20 cellular contexts compared by ENCODE assay signal in the genomic region with DNA sequence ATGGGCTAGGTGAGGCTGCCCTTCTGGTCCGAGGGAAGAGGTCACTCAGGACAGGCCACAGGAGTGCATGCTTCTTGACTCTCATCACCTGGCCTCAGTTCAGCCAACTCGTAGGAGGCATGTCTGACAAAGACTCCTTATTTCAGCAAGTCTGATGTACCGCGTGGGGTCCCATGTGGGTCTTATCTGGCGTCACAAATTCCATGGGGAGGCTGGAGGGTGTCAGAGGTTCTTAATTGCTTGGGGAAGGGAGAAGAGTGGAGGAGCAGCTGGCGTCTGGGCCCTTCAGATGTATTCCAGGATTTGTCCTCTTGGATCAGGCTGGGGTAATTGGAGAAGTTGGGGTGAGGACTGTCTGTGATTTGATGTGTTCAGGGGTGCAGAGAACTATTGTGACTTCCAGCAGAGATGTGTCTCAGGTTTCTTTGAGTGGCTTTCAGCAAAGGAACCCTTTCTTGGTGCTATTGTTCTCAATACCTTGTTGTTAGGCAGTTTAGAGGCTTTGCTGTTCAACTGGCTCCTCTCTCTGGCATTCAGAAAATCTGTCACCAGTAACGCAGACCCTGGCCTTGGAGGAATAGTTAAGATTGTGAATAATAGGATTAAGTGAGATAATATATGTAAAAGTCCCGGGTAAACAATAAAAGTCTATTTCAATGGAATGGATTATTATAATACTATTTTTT.
DNase-seq lines count a peak whose midpoint lies in the region; ATAC-seq and TF ChIP-seq lines count a peak whose summit lies in the region.
"Had no signal": no experiment of that assay in that cellular context is flagged by ENCODE, and none has a peak within 500 bp of the region (broad histone marks: within the 10 kb centered on the region; RNA-seq: fewer than 3 reads in every experiment).

No MANE protein-coding gene starts in this region.

- H3K27ac ChIP-seq in upper lobe of left lung = peak overlapping the region; percentile 5 to 80 (median 15)
- H3K27ac ChIP-seq: HL-60, prostate gland, suprapubic skin had no signal

- no peaks in the 10 kb centered on the region for H3K9me3 Mint-ChIP-seq in activated naive CD8-positive, alpha-beta T cell treated with anti-CD3 and anti-CD28 coated beads, Interleukin-2, amount 10 ng/mL, durations not matched to agents 7 days and 5 days
- H3K9me3 Mint-ChIP-seq in activated naive CD8-positive, alpha-beta T cell treated with anti-CD3 and anti-CD28 coated beads for 36 hours = peaks cover 3% of the 10 kb centered on the region
- peaks cover 19% of the 10 kb centered on the region for H3K9me3 Mint-ChIP-seq in glutamatergic neuron (ENCODE audit: unreplicated experiment)
- H3K9me3 Mint-ChIP-seq: HFFc6 had no signal

- H3K27ac Mint-ChIP-seq in activated naive CD8-positive, alpha-beta T cell treated with anti-CD3 and anti-CD28 coated beads, Interleukin-2, amount 10 ng/mL, durations not matched to agents 7 days and 5 days = peak overlapping the region; percentile 38
- H3K27ac Mint-ChIP-seq in activated naive CD8-positive, alpha-beta T cell treated with anti-CD3 and anti-CD28 coated beads for 36 hours = no peak overlapping the region
- peak overlapping the region; percentile 70 for H3K27ac Mint-ChIP-seq in glutamatergic neuron (ENCODE audit: unreplicated experiment)
- H3K27ac Mint-ChIP-seq: HFFc6 had no signal

- H3K36me3 Mint-ChIP-seq in activated naive CD8-positive, alpha-beta T cell treated with anti-CD3 and anti-CD28 coated beads, Interleukin-2, amount 10 ng/mL, durations not matched to agents 7 days and 5 days = peaks cover 32% of the 10 kb centered on the region
- peaks cover 41% of the 10 kb centered on the region for H3K36me3 Mint-ChIP-seq in activated naive CD8-positive, alpha-beta T cell treated with anti-CD3 and anti-CD28 coated beads for 36 hours
- H3K36me3 Mint-ChIP-seq in glutamatergic neuron (ENCODE audit: unreplicated experiment) = peaks cover 5% of the 10 kb centered on the region

- TF ChIP-seq CTCF in glutamatergic neuron (IDR thresholded peaks at IDR 0.05; ENCODE audit: partially characterized antibody, unreplicated experiment) (no peak), upper lobe of left lung (IDR thresholded peaks at IDR 0.05) (no peak)

- H3K9me3 ChIP-seq in upper lobe of left lung = no peaks in the 10 kb centered on the region
- H3K9me3 ChIP-seq: BE2C, mucosa of descending colon, prostate gland, suprapubic skin had no signal

- H3K36me3 ChIP-seq in upper lobe of left lung = no peaks in the 10 kb centered on the region
- H3K36me3 ChIP-seq: BE2C, prostate gland, suprapubic skin had no signal

- H3K4me1 ChIP-seq in upper lobe of left lung = peaks cover 70 to 82% (median 75%) of the 10 kb centered on the region in 4 donors
- H3K4me1 ChIP-seq: BE2C had no signal

- no peaks in the 10 kb centered on the region for H3K27me3 Mint-ChIP-seq in activated naive CD8-positive, alpha-beta T cell treated with anti-CD3 and anti-CD28 coated beads, Interleukin-2, amount 10 ng/mL, durations not matched to agents 7 days and 5 days
- no peaks in the 10 kb centered on the region for H3K27me3 Mint-ChIP-seq in activated naive CD8-positive, alpha-beta T cell treated with anti-CD3 and anti-CD28 coated beads for 36 hours
- H3K27me3 Mint-ChIP-seq in glutamatergic neuron (ENCODE audit: unreplicated experiment) = peaks cover 17% of the 10 kb centered on the region

- TF ChIP-seq POLR2A in upper lobe of left lung (IDR thresholded peaks at IDR 0.05) = no peak

- no peak for ATAC-seq in activated naive CD8-positive, alpha-beta T cell treated with anti-CD3 and anti-CD28 coated beads, Interleukin-2, amount 10 ng/mL, durations not matched to agents 7 days and 5 days (ENCODE audit: low read depth)
- no peak for ATAC-seq in upper lobe of left lung (ENCODE audit: low FRiP score in 2 of 2)
- no peak for ATAC-seq in GM18520 (IDR thresholded peaks at IDR 0.05; ENCODE audit: unreplicated experiment)
- ATAC-seq: mucosa of descending colon had no signal

- no peaks in the 10 kb centered on the region for H3K27me3 ChIP-seq in upper lobe of left lung
- H3K27me3 ChIP-seq: BE2C, suprapubic skin had no signal

- POLR2A ChIA-PET in activated naive CD8-positive, alpha-beta T cell treated with anti-CD3 and anti-CD28 coated beads, Interleukin-2, amount 10 ng/mL, durations not matched to agents 7 days and 5 days (lab: Charles Lee) = no interaction called here

- WGBS in upper lobe of left lung, 2 donors = 75 to 84% methylated on average over 8 of the region's 8 CpGs

- peaks cover 81% of the 10 kb centered on the region for H3K4me1 Mint-ChIP-seq in activated naive CD8-positive, alpha-beta T cell treated with anti-CD3 and anti-CD28 coated beads, Interleukin-2, amount 10 ng/mL, durations not matched to agents 7 days and 5 days
- H3K4me1 Mint-ChIP-seq in activated naive CD8-positive, alpha-beta T cell treated with anti-CD3 and anti-CD28 coated beads for 36 hours = peaks cover 90% of the 10 kb centered on the region
- H3K4me1 Mint-ChIP-seq in glutamatergic neuron (ENCODE audit: low read depth, unreplicated experiment) = peaks cover 66% of the 10 kb centered on the region

- DNase-seq in activated naive CD8-positive, alpha-beta T cell treated with anti-CD3 and anti-CD28 coated beads, Interleukin-2, amount 10 ng/mL, durations not matched to agents 7 days and 5 days = no peak
- DNase-seq in activated naive CD8-positive, alpha-beta T cell treated with anti-CD3 and anti-CD28 coated beads for 36 hours = no peak
- peak; percentile 82 for DNase-seq in NCI-H82 (lab: John Stamatoyannopoulos, UW)
- DNase-seq in glutamatergic neuron = no peak
- no peak for DNase-seq in upper lobe of left lung
- no peak for DNase-seq in midbrain (lab: John Stamatoyannopoulos, UW)
- no peak for DNase-seq in NCI-H1105 treated with DMSO at 0.1 percent for 48 hours (lab: John Stamatoyannopoulos, UW)
- DNase-seq: amygdala, BE2C, erythroblast, head of caudate nucleus, HFFc6, kidney glomerular epithelial cell, mucosa of descending colon, NCI-H1694 treated with DMSO at 0.1 percent for 48 hours, NCI-H748 treated with DMSO at 0.1 percent for 48 hours had no signal

- no peak overlapping the region for H3K4me3 Mint-ChIP-seq in activated naive CD8-positive, alpha-beta T cell treated with anti-CD3 and anti-CD28 coated beads, Interleukin-2, amount 10 ng/mL, durations not matched to agents 7 days and 5 days
- H3K4me3 Mint-ChIP-seq in activated naive CD8-positive, alpha-beta T cell treated with anti-CD3 and anti-CD28 coated beads for 36 hours = no peak overlapping the region
- H3K4me3 Mint-ChIP-seq in glutamatergic neuron (ENCODE audit: unreplicated experiment) = peak overlapping the region; percentile 59
- H3K4me3 Mint-ChIP-seq: HFFc6 had no signal

- H3K4me3 ChIP-seq in upper lobe of left lung = no peak overlapping the region
- H3K4me3 ChIP-seq: mucosa of descending colon, prostate gland, suprapubic skin had no signal

- TF ChIP-seq EP300 in upper lobe of left lung (IDR thresholded peaks at IDR 0.05) = no peak
